In genomic region chr12:98780261-98780660, GRCh38 we compare ENCODE assay signal across 15 cellular contexts.
DNase-seq lines count a peak whose midpoint lies in the region; FAIRE-seq and TF ChIP-seq lines count a peak whose summit lies in the region.
"Had no signal": no experiment of that assay in that cellular context is flagged by ENCODE, and none has a peak within 500 bp of the region (broad histone marks: within the 10 kb centered on the region; RNA-seq: fewer than 3 reads in every experiment).

No MANE protein-coding gene starts in this region.

- no peak overlapping the region for H3K9ac ChIP-seq in astrocyte (ENCODE audit: low read length)

- no peak overlapping the region for H3K4me2 ChIP-seq in astrocyte (ENCODE audit: low read length)

- no peak for FAIRE-seq in astrocyte (lab: Jason Lieb, UNC)
- FAIRE-seq: GM12892, H1 had no signal

- H3K36me3 Mint-ChIP-seq in astrocyte (ENCODE audit: low read depth, unreplicated experiment) (no peaks in the 10 kb centered on the region), CD14-positive monocyte (no peaks in the 10 kb centered on the region)
- H3K36me3 Mint-ChIP-seq: CD4-positive, alpha-beta memory T cell had no signal

- H4K20me1 ChIP-seq in astrocyte (ENCODE audit: insufficient read depth, low read length), result no peaks in the 10 kb centered on the region

- TF ChIP-seq CTCF in astrocyte (IDR thresholded peaks at IDR 0.05; ENCODE audit: insufficient read depth, low read depth, low read length), result no peak
- TF ChIP-seq CTCF in dorsolateral prefrontal cortex (IDR thresholded peaks at IDR 0.05 in 54 of 56, conservative IDR thresholded peaks at IDR 0.05 in 2 of 56; ENCODE audit: low read depth in 1 of 56, partially characterized antibody in 56 of 56), result no peak
- no peak for TF ChIP-seq CTCF in CD14-positive monocyte (IDR thresholded peaks at IDR 0.05)

- no peaks in the 10 kb centered on the region for H3K36me3 ChIP-seq in astrocyte (ENCODE audit: insufficient read depth, low read length)
- H3K36me3 ChIP-seq: HAP-1 had no signal

- no peak overlapping the region for H3K4me3 Mint-ChIP-seq in astrocyte (ENCODE audit: unreplicated experiment)
- H3K4me3 Mint-ChIP-seq in CD14-positive monocyte, result no peak overlapping the region
- H3K4me3 Mint-ChIP-seq: B cell; CD4-positive, alpha-beta memory T cell; IgD-negative memory B cell had no signal

- H3K27ac ChIP-seq in astrocyte (ENCODE audit: low read depth, low read length) (no peak overlapping the region), dorsolateral prefrontal cortex (peak overlapping the region in 32 of 59 donors; percentile 2 to 64 (median 28))

- H3K27ac Mint-ChIP-seq in astrocyte (ENCODE audit: unreplicated experiment) (peak overlapping the region; percentile 22), CD14-positive monocyte (no peak overlapping the region)
- H3K27ac Mint-ChIP-seq: B cell; CD4-positive, alpha-beta memory T cell; IgD-negative memory B cell had no signal

- H3K27me3 Mint-ChIP-seq in astrocyte (ENCODE audit: low read depth, unreplicated experiment), result peaks cover 2% of the 10 kb centered on the region
- H3K27me3 Mint-ChIP-seq in CD14-positive monocyte (ENCODE audit: low read depth in 3 of 3), result peaks cover 8 to 15% (median 8%) of the 10 kb centered on the region in 3 donors

- H3K27me3 ChIP-seq in astrocyte (ENCODE audit: insufficient read depth, low read length) (no peaks in the 10 kb centered on the region), dorsolateral prefrontal cortex (no peaks in the 10 kb centered on the region)

- DNase-seq in EH (ENCODE audit: low read depth) (peak; percentile 52), astrocyte (ENCODE audit: low read depth) (peak; percentile 41), dorsolateral prefrontal cortex (no peak), CD14-positive monocyte (ENCODE audit: low spot score) (no peak), retina (no peak)
- no peak for DNase-seq in stimulated activated naive CD4-positive, alpha-beta T cell treated with Interleukin-2 at 50 U/mL for 16 hours (lab: John Stamatoyannopoulos, UW)
- DNase-seq: C1 segment of cervical spinal cord; CD4-positive, alpha-beta memory T cell; DMS79; GDM1 had no signal

- intact Hi-C loops in dorsolateral prefrontal cortex (cut with DNase I) (no loop called here), CD14-positive monocyte (cut with micrococcal nuclease) (no loop called here)

- H3K4me3 ChIP-seq in astrocyte (ENCODE audit: insufficient read depth, low read depth, low read length) (no peak overlapping the region), dorsolateral prefrontal cortex (no peak overlapping the region)
- H3K4me3 ChIP-seq: HAP-1 had no signal

- no peaks in the 10 kb centered on the region for H3K4me1 ChIP-seq in astrocyte (ENCODE audit: insufficient read depth, low read length)
- H3K4me1 ChIP-seq: HAP-1 had no signal

- no peaks in the 10 kb centered on the region for H3K9me3 ChIP-seq in astrocyte (ENCODE audit: insufficient read depth, low read depth, low read length)
- H3K9me3 ChIP-seq: HAP-1 had no signal

- no peaks in the 10 kb centered on the region for H3K79me2 ChIP-seq in astrocyte (ENCODE audit: insufficient read depth, low read length)

- no peak overlapping the region for H2AFZ ChIP-seq in astrocyte (ENCODE audit: low read depth, low read length)

- peaks cover 11% of the 10 kb centered on the region for H3K4me1 Mint-ChIP-seq in astrocyte (ENCODE audit: low read depth, unreplicated experiment)
- H3K4me1 Mint-ChIP-seq in CD14-positive monocyte, result no peaks in the 10 kb centered on the region
- H3K4me1 Mint-ChIP-seq: B cell; CD4-positive, alpha-beta memory T cell; IgD-negative memory B cell had no signal

- no peaks in the 10 kb centered on the region for H3K9me3 Mint-ChIP-seq in astrocyte (ENCODE audit: unreplicated experiment)
- H3K9me3 Mint-ChIP-seq in CD14-positive monocyte, result peaks cover 0 to 5% (median 0%) of the 10 kb centered on the region in 7 donors
- H3K9me3 Mint-ChIP-seq: IgD-negative memory B cell had no signal

Comparison
In these comparisons a context has a peak if more than half of its experiments do, and no peak if none do; other contexts are left out.
1. DNase-seq: peak in EH (single experiment) and astrocyte (single experiment); none in dorsolateral prefrontal cortex (0 of 10), stimulated activated naive CD4-positive, alpha-beta T cell treated with Interleukin-2 at 50 U/mL for 16 hours (single experiment), CD14-positive monocyte (single experiment) and retina (single experiment).